ENCODE assay signal across 21 cellular contexts in genomic region chr16:73337371-73337770, GRCh38.
"Had no signal": no experiment of that assay in that cellular context is flagged by ENCODE, and none has a peak within 500 bp of the region (broad histone marks: within the 10 kb centered on the region; RNA-seq: fewer than 3 reads in every experiment).

No MANE protein-coding gene starts in this region.

- H3K4me1 Mint-ChIP-seq: naive thymus-derived CD4-positive, alpha-beta T cell; stimulated activated memory B cell treated with anti-CD40 and anti-IgM and Interleukin-4, amounts not matched to agents 10 μg/mL and 1 μg/mL and 100 μg/mL, for 72 hours had no signal

- H3K4me3 Mint-ChIP-seq: dendritic cell treated with granulocyte-macrophage colony-stimulating factor and Interleukin-4, amounts not matched to agents 40 ng/mL and 50 ng/mL, for 4 days; naive thymus-derived CD4-positive, alpha-beta T cell; stimulated activated memory B cell treated with anti-CD40 and anti-IgM and Interleukin-4, amounts not matched to agents 10 μg/mL and 1 μg/mL and 100 μg/mL, for 72 hours; stimulated activated naive CD8-positive, alpha-beta T cell treated with anti-CD3 and anti-CD28 coated beads, Interleukin-15, Interleukin-2, amounts not matched to agents 100 ng/mL and 50 ng/mL, for 24 hours had no signal

- H3K27me3 Mint-ChIP-seq: dendritic cell treated with granulocyte-macrophage colony-stimulating factor and Interleukin-4, amounts not matched to agents 40 ng/mL and 50 ng/mL, for 4 days; stimulated activated memory B cell treated with anti-CD40 and anti-IgM and Interleukin-4, amounts not matched to agents 10 μg/mL and 1 μg/mL and 100 μg/mL, for 72 hours; stimulated activated naive CD8-positive, alpha-beta T cell treated with anti-CD3 and anti-CD28 coated beads, Interleukin-15, Interleukin-2, amounts not matched to agents 100 ng/mL and 50 ng/mL, for 24 hours had no signal

- H3K27me3 ChIP-seq: foreskin keratinocyte, neutrophil, tibial artery, upper lobe of left lung, vagina had no signal

- H3K27ac Mint-ChIP-seq: dendritic cell treated with granulocyte-macrophage colony-stimulating factor and Interleukin-4, amounts not matched to agents 40 ng/mL and 50 ng/mL, for 4 days; naive thymus-derived CD4-positive, alpha-beta T cell; stimulated activated memory B cell treated with anti-CD40 and anti-IgM and Interleukin-4, amounts not matched to agents 10 μg/mL and 1 μg/mL and 100 μg/mL, for 72 hours; stimulated activated naive CD8-positive, alpha-beta T cell treated with anti-CD3 and anti-CD28 coated beads, Interleukin-15, Interleukin-2, amounts not matched to agents 100 ng/mL and 50 ng/mL, for 24 hours had no signal

- H3K4me1 ChIP-seq: foreskin keratinocyte, psoas muscle, tibial artery, upper lobe of left lung, vagina had no signal

- ATAC-seq: foreskin keratinocyte; left colon; left ventricle myocardium superior; naive thymus-derived CD4-positive, alpha-beta T cell; psoas muscle; sciatic nerve; stimulated activated memory B cell treated with anti-CD40 and anti-IgM and Interleukin-4, amounts not matched to agents 10 μg/mL and 1 μg/mL and 100 μg/mL, for 72 hours had no signal

- H3K9me3 Mint-ChIP-seq: dendritic cell treated with granulocyte-macrophage colony-stimulating factor and Interleukin-4, amounts not matched to agents 40 ng/mL and 50 ng/mL, for 4 days; stimulated activated memory B cell treated with anti-CD40 and anti-IgM and Interleukin-4, amounts not matched to agents 10 μg/mL and 1 μg/mL and 100 μg/mL, for 72 hours; stimulated activated naive CD8-positive, alpha-beta T cell treated with anti-CD3 and anti-CD28 coated beads, Interleukin-15, Interleukin-2, amounts not matched to agents 100 ng/mL and 50 ng/mL, for 24 hours had no signal

- H3K36me3 Mint-ChIP-seq: naive thymus-derived CD4-positive, alpha-beta T cell; stimulated activated memory B cell treated with anti-CD40 and anti-IgM and Interleukin-4, amounts not matched to agents 10 μg/mL and 1 μg/mL and 100 μg/mL, for 72 hours had no signal

- H3K4me3 ChIP-seq: lung, psoas muscle, spleen, tibial artery, upper lobe of left lung, vagina had no signal

- H3K36me3 ChIP-seq: neutrophil, spleen, tibial artery, upper lobe of left lung, vagina had no signal

- H3K27ac ChIP-seq: foreskin keratinocyte, neutrophil, psoas muscle, spleen, tibial artery, upper lobe of left lung, vagina had no signal

- DNase-seq: erythroblast; foreskin keratinocyte; kidney; left colon; left ventricle myocardium superior; naive thymus-derived CD4-positive, alpha-beta T cell; psoas muscle; retina; spleen; stimulated activated CD4-positive, alpha-beta T cell treated with anti-CD3 and anti-CD28 coated beads, Interleukin-15, amount 100 ng/mL, for 24 hours; stimulated activated CD4-positive, alpha-beta T cell treated with anti-CD3 and anti-CD28 coated beads, Interleukin-1b, Interleukin-23, amount 100 ng/mL, for 48 hours; stimulated activated CD4-positive, alpha-beta T cell treated with anti-CD3 and anti-CD28 coated beads, Interleukin-4, amount 100 ng/mL, for 24 hours; tibial artery; upper lobe of left lung had no signal

- H3K9me3 ChIP-seq: neutrophil, psoas muscle, spleen, tibial artery, upper lobe of left lung, vagina had no signal

- FAIRE-seq: kidney had no signal
